In genomic region chr1:16693469-16694071, GRCh38 we compare ENCODE assay signal across 9 cellular contexts. TPM values are rescaled to one million over a fixed set of nuclear protein-coding genes. Genes with fewer than 3 reads are reported as not detected.
"Had no signal": no experiment of that assay in that cellular context is flagged by ENCODE, and none has a peak within 500 bp of the region (broad histone marks: within the 10 kb centered on the region; RNA-seq: fewer than 3 reads in every experiment).

No MANE protein-coding gene starts in this region.

RNA-seq across cellular contexts. Expression of gene RNU1-3, which starts 26.8 kb away (rescaled TPM):
- polyA plus RNA-seq: adrenal gland, aorta, cardiac muscle cell, esophagus, heart left ventricle, sigmoid colon, SK-N-SH, small intestine, stomach had no signal

RNA-seq across cellular contexts. Expression of gene RNU1-4, which starts 46.7 kb away (rescaled TPM):
- polyA plus RNA-seq: adrenal gland, aorta, cardiac muscle cell, esophagus, heart left ventricle, sigmoid colon, SK-N-SH, small intestine, stomach had no signal
